32 cellular contexts compared by ENCODE assay signal in the genomic region with DNA sequence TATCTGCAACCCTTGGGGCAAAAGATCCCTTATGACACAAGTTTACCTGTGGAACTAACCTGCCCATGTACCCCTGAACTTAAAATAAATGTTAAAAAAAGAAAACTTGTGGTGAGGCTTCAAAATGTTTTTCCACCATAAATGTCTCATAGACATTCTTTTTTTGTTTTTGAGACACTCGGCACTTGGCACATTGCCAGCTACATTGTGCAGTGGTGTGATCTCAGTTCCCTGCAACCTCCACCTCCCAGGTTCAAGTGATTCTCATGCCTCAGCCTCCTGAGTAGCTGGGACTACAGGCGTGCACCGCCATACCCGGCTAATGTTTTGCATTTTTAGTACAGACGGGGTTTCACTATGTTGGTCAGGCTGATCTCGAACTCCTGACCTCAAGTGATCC.
"Had no signal": no experiment of that assay in that cellular context is flagged by ENCODE, and none has a peak within 500 bp of the region (broad histone marks: within the 10 kb centered on the region; RNA-seq: fewer than 3 reads in every experiment).

No MANE protein-coding gene starts in this region.

- H3K9me3 ChIP-seq: adrenal gland, body of pancreas, breast epithelium had no signal

- H3K4me1 ChIP-seq: adrenal gland, body of pancreas, breast epithelium had no signal

- ATAC-seq: activated CD8-positive, alpha-beta T cell treated with anti-CD3 and anti-CD28 coated beads for 36 hours; activated naive CD4-positive, alpha-beta T cell treated with anti-CD3 and anti-CD28 coated beads, Interleukin-2, amount 50 U/mL, for 72 hours; activated T-cell treated with anti-CD3 and anti-CD28 coated beads, Interleukin-2, amount 50 U/mL, for 4 hours; activated T-cell treated with anti-CD3 and anti-CD28 coated beads, Interleukin-2, amount 50 U/mL, for 72 hours; activated T-helper 17 cell treated with anti-CD3 and anti-CD28 coated beads, Interleukin-2, amount 50 U/mL, for 72 hours; body of pancreas had no signal

- H3K36me3 ChIP-seq: adrenal gland, brain microvascular endothelial cell, breast epithelium had no signal

- H3K27me3 ChIP-seq: adrenal gland, body of pancreas, brain microvascular endothelial cell had no signal

- H3K27ac ChIP-seq: adrenal gland, body of pancreas, brain microvascular endothelial cell, breast epithelium, VCaP had no signal

- FAIRE-seq: TTC549 had no signal

- H3K4me3 ChIP-seq: adrenal gland, body of pancreas, breast epithelium had no signal

- DNase-seq: activated B cell treated with CpG ODN at 0.5 μM for 24 hours; activated CD4-positive, alpha-beta memory T cell treated with anti-CD3 and anti-CD28 coated beads for 36 hours; activated CD4-positive, alpha-beta T cell treated with anti-CD3 and anti-CD28 coated beads for 4 hours; activated CD4-positive, alpha-beta T cell treated with anti-CD3 and anti-CD28 coated beads, Interleukin-2, amount 10 ng/mL, durations not matched to agents 24 days and 14 days; activated CD4-positive, alpha-beta T cell treated with anti-CD3 and anti-CD28 coated beads, Interleukin-2, amount 50 U/mL, for 1 hour; activated CD4-positive, alpha-beta T cell treated with anti-CD3 and anti-CD28 coated beads, Interleukin-2, amount 50 U/mL, for 4 hours; activated CD4-positive, CD25-positive, alpha-beta regulatory T cell treated with anti-CD3 and anti-CD28 coated beads, Interleukin-2, amount 50 U/mL, for 72 hours; activated CD8-positive, alpha-beta memory T cell treated with anti-CD3 and anti-CD28 coated beads, Interleukin-2, amount 50 U/mL, for 4 hours; activated CD8-positive, alpha-beta T cell treated with anti-CD3 and anti-CD28 coated beads for 36 hours; activated effector memory CD4-positive, alpha-beta T cell treated with anti-CD3 and anti-CD28 coated beads, Interleukin-2, amount 50 U/mL, for 16 hours; activated gamma-delta T cell treated with Interleukin-2 at 50 U/mL for 16 hours; activated naive CD4-positive, alpha-beta T cell; activated naive CD4-positive, alpha-beta T cell treated with anti-CD3 and anti-CD28 coated beads for 36 hours; activated naive CD4-positive, alpha-beta T cell treated with anti-CD3 and anti-CD28 coated beads, Interleukin-2, amount 50 U/mL, for 16 hours; activated naive CD8-positive, alpha-beta T cell treated with anti-CD3 and anti-CD28 coated beads for 36 hours; activated T-cell treated with anti-CD3 and anti-CD28 coated beads for 4 hours; activated T-cell treated with anti-CD3 and anti-CD28 coated beads, Interleukin-2, amount 50 U/mL, for 1 hour; activated T-cell treated with anti-CD3 and anti-CD28 coated beads, Interleukin-2, amount 50 U/mL, for 4 hours; activated T-cell treated with anti-CD3 and anti-CD28 coated beads, Interleukin-2, amount 50 U/mL, for 72 hours; adrenal gland; amniotic stem cell; aorta; body of pancreas; brain microvascular endothelial cell; central memory CD4-positive, alpha-beta T cell; T-helper 2 cell; T-helper 9 cell had no signal
